Comparison of ENCODE assay signal across 9 cellular contexts in genomic region chr20:37903317-37904007, GRCh38. TPM values are rescaled to one million over a fixed set of nuclear protein-coding genes. Genes with fewer than 3 reads are reported as not detected.
DNase-seq lines count a peak whose midpoint lies in the region; ATAC-seq and TF ChIP-seq lines count a peak whose summit lies in the region.
"Had no signal": no experiment of that assay in that cellular context is flagged by ENCODE, and none has a peak within 500 bp of the region (broad histone marks: within the 10 kb centered on the region; RNA-seq: fewer than 3 reads in every experiment).

No MANE protein-coding gene starts in this region.

- H2AFZ ChIP-seq in GM23248, result peak overlapping the region; percentile 75

- peak; percentile 18; the same call in 1 of the 2 replicates for TF ChIP-seq CTCF in AG04450 (IDR thresholded peaks at IDR 0.05; ENCODE audit: low read depth, low read length)
- TF ChIP-seq CTCF in MCF 10A (IDR thresholded peaks at IDR 0.05; ENCODE audit: unreplicated experiment), result peak; percentile 62
- TF ChIP-seq CTCF in mesothelial cell of epicardium (IDR thresholded peaks at IDR 0.05; ENCODE audit: unreplicated experiment), result peak; percentile 32

- in situ Hi-C loops in GM23248 (cut with MboI), result no loop called here

- ATAC-seq in GM21423 (IDR thresholded peaks at IDR 0.05; ENCODE audit: unreplicated experiment) (no peak), GM21529 (IDR thresholded peaks at IDR 0.05; ENCODE audit: unreplicated experiment) (no peak)

- WGBS in GM23248 (ENCODE audit: low coverage in 1 of 2, low lambda C conversion rate in 2 of 2, missing lambda C conversion rate in 2 of 2), 2 experiments, result 31 to 66% methylated on average over 25 to 58 of the region's 67 CpGs

- peak overlapping the region; percentile 86 for H3K4me3 Mint-ChIP-seq in MCF 10A (ENCODE audit: unreplicated experiment)
- H3K4me3 Mint-ChIP-seq in mesothelial cell of epicardium, result peak overlapping the region; percentile 85

- H3K27ac Mint-ChIP-seq in MCF 10A (ENCODE audit: low read depth, unreplicated experiment) (no peak overlapping the region), mesothelial cell of epicardium (no peak overlapping the region)

- H3K79me2 ChIP-seq in GM23248 (ENCODE audit: insufficient read depth), result no peaks in the 10 kb centered on the region

- TF ChIP-seq POLR2A in erythroblast (IDR thresholded peaks at IDR 0.05; ENCODE audit: low read length), result no peak

- peak overlapping the region; percentile 60 for H3K4me2 ChIP-seq in GM23248 (ENCODE audit: unreplicated experiment)

- H3K9me3 ChIP-seq in AG04450 (ENCODE audit: control insufficient read depth, insufficient read depth, low read length) (no peaks in the 10 kb centered on the region), GM23248 (ENCODE audit: low read depth) (no peaks in the 10 kb centered on the region)

- peak overlapping the region; percentile 34; the same call in 1 of the 2 replicates for H3K4me3 ChIP-seq in AG04450 (ENCODE audit: low read depth, low read length)
- peak overlapping the region; percentile 75 for H3K4me3 ChIP-seq in GM23248

- DNase-seq in AG04450 (ENCODE audit: low read depth, low spot score), result no peak
- DNase-seq in GM23248, result peak; percentile 25
- DNase-seq in MCF 10A (ENCODE audit: unreplicated experiment), result no peak
- no peak for DNase-seq in mesothelial cell of epicardium (ENCODE audit: low spot score in 2 of 2, unreplicated experiment in 2 of 2)
- no peak for DNase-seq in erythroblast (lab: John Stamatoyannopoulos, UW)
- no peak for DNase-seq in islet precursor cell
- DNase-seq: stimulated activated CD4-positive, alpha-beta T cell treated with anti-CD3 and anti-CD28 coated beads, Interleukin-2, amount 100 ng/mL, for 48 hours had no signal

- H3K9ac ChIP-seq in GM23248, result peak overlapping the region; percentile 69

- no TSS peak for BruUV-seq in MCF 10A (replicated peaks; lab: Mats Ljungman, UMichigan)

- POLR2A ChIA-PET in AG04450 (lab: Yijun Ruan, JAX), result no interaction called here
- POLR2A ChIA-PET in MCF 10A (lab: Yijun Ruan, JAX), result interaction anchor here (0.9 kb wide), 1 partner anchor 91 kb away, joined by 3 read pairs; no protein-coding TSS in a partner anchor

- H3K27ac ChIP-seq in AG04450 (ENCODE audit: low read depth, low read length) (no peak overlapping the region), GM23248 (no peak overlapping the region)

- no peaks in the 10 kb centered on the region for H3K9me2 ChIP-seq in GM23248 (ENCODE audit: insufficient read depth)

- H4K20me1 ChIP-seq in GM23248 (ENCODE audit: insufficient read depth), result no peaks in the 10 kb centered on the region

- H3K4me1 Mint-ChIP-seq in MCF 10A (ENCODE audit: insufficient read depth, unreplicated experiment), result peaks cover 48% of the 10 kb centered on the region
- peaks cover 46% of the 10 kb centered on the region for H3K4me1 Mint-ChIP-seq in mesothelial cell of epicardium

- peaks cover 16% of the 10 kb centered on the region for H3K4me1 ChIP-seq in GM23248 (ENCODE audit: insufficient read depth)

- no peaks in the 10 kb centered on the region for H3K36me3 ChIP-seq in GM23248 (ENCODE audit: low read depth)

- peaks cover 16% of the 10 kb centered on the region; the same call in 1 of the 2 replicates for H3F3A ChIP-seq in GM23248 (ENCODE audit: insufficient read depth)

- peaks cover 69% of the 10 kb centered on the region for H3K27me3 ChIP-seq in AG04450 (ENCODE audit: control insufficient read depth, insufficient read depth, low read length)
- H3K27me3 ChIP-seq in GM23248 (replicated peaks; ENCODE audit: insufficient read depth), result peaks cover 13% of the 10 kb centered on the region

- CTCF ChIA-PET in AG04450 (lab: Charles Lee), result interaction anchor here (1.1 kb wide), 1 partner anchor 88 kb away, joined by 4 read pairs; no protein-coding TSS in a partner anchor
- CTCF ChIA-PET in MCF 10A (lab: Yijun Ruan, JAX), result interaction anchor here (0.7 to 4.3 kb wide), 2 partner anchors 90 to 516 kb away, joined by 3 to 25 read pairs; no protein-coding TSS in a partner anchor

- peaks cover 11% of the 10 kb centered on the region for H3K36me3 Mint-ChIP-seq in MCF 10A (ENCODE audit: insufficient read depth, unreplicated experiment)
- no peaks in the 10 kb centered on the region for H3K36me3 Mint-ChIP-seq in mesothelial cell of epicardium

- intact Hi-C loops in MCF 10A (cut with micrococcal nuclease), result loop anchor here (2.0 to 5.0 kb wide), 2 partner anchors 139 to 153 kb away; no protein-coding TSS in a partner anchor

- no peaks in the 10 kb centered on the region for H3K9me3 Mint-ChIP-seq in MCF 10A (ENCODE audit: unreplicated experiment)
- H3K9me3 Mint-ChIP-seq in mesothelial cell of epicardium, result no peaks in the 10 kb centered on the region

- H3K27me3 Mint-ChIP-seq in MCF 10A (ENCODE audit: insufficient read depth, unreplicated experiment) (no peaks in the 10 kb centered on the region), mesothelial cell of epicardium (ENCODE audit: low read depth) (peaks cover 58% of the 10 kb centered on the region)

RNA-seq across cellular contexts. Expression of gene VSTM2L, which starts 0.5 kb away (rescaled TPM):
- polyA plus RNA-seq in AG04450 (2011; rRNA removed), result 0.25 and 0.50 TPM in 2 replicates
- polyA minus RNA-seq in AG04450 (2011; rRNA and poly(A)+ RNA removed), result 0.09 TPM in 1 of 2 replicates, not detected in the other
- 6.2 and 9.2 TPM in 2 replicates for total RNA-seq in GM23248 (2014; rRNA removed; shearing (Covaris generic))
- polyA plus RNA-seq in GM23248 (2016; fragmentation: Nextera tagmentation; extraction: Ambion mirVana), result 4.1 and 5.1 TPM in 2 replicates
- 15.6 and 16.4 TPM in 2 replicates for total RNA-seq in MCF 10A (2022)
- total RNA-seq in mesothelial cell of epicardium, result 30.9 to 35.9 TPM (median 31.9 TPM) in 3 replicates
